ENCODE assay signal across 11 cellular contexts in the genomic region with DNA sequence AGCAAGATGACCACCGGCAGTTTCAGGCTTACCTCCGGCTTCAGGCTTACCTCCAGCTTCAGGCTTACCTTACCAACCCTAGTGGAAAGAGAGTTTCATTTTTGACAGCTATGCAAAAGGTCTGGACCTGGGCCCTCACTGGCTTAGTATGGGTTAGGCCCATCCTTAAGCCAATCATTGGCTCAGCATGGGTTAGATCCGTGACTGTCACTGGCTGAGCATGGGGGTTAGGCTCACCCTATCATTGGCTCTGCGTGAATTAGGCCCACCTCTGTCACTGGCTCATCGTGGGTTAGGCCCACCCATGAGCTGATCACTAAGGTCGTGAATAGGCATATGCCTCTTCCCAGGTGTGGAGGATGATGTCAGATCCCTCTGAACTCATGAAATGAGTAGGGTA. TPM values are rescaled to one million over a fixed set of nuclear protein-coding genes. Genes with fewer than 3 reads are reported as not detected.
DNase-seq lines count a peak whose midpoint lies in the region; ATAC-seq and TF ChIP-seq lines count a peak whose summit lies in the region.
"Had no signal": no experiment of that assay in that cellular context is flagged by ENCODE, and none has a peak within 500 bp of the region (broad histone marks: within the 10 kb centered on the region; RNA-seq: fewer than 3 reads in every experiment).

No MANE protein-coding gene starts in this region.

- H3K4me1 ChIP-seq in CD4-positive, CD25-positive, alpha-beta regulatory T cell (ENCODE audit: control insufficient read depth, insufficient read depth, low read length, poor library complexity, severe bottlenecking): peaks cover 29% of the 10 kb centered on the region
- H3K4me1 ChIP-seq in DOHH2 (ENCODE audit: control insufficient read depth, low read length): peaks cover 32% of the 10 kb centered on the region

- H3K4me1 Mint-ChIP-seq in CD4-positive, CD25-positive, alpha-beta regulatory T cell: peaks cover 18 to 84% (median 52%) of the 10 kb centered on the region in 4 donors
- H3K4me1 Mint-ChIP-seq in activated T-helper 17 cell treated with anti-CD3 and anti-CD28 coated beads, Interleukin-2, amount 50 U/mL, for 72 hours: peaks cover 24% of the 10 kb centered on the region
- H3K4me1 Mint-ChIP-seq in natural killer cell: peaks cover 40 to 51% of the 10 kb centered on the region in 2 donors

- peaks cover 20% of the 10 kb centered on the region for H3K36me3 Mint-ChIP-seq in CD4-positive, CD25-positive, alpha-beta regulatory T cell
- peaks cover 73% of the 10 kb centered on the region for H3K36me3 Mint-ChIP-seq in activated T-helper 17 cell treated with anti-CD3 and anti-CD28 coated beads, Interleukin-2, amount 50 U/mL, for 72 hours (ENCODE audit: low read depth)
- H3K36me3 Mint-ChIP-seq in natural killer cell: no peaks in the 10 kb centered on the region

- TF ChIP-seq CTCF in DOHH2 (IDR thresholded peaks at IDR 0.05; ENCODE audit: low read depth, low read length, poor library complexity, severe bottlenecking) (no peak), natural killer cell (IDR thresholded peaks at IDR 0.05) (no peak)

- peak overlapping the region in 3 of 4 donors; percentile 28 to 73 (median 53) for H3K4me3 Mint-ChIP-seq in CD4-positive, CD25-positive, alpha-beta regulatory T cell
- H3K4me3 Mint-ChIP-seq in activated T-helper 17 cell treated with anti-CD3 and anti-CD28 coated beads, Interleukin-2, amount 50 U/mL, for 72 hours: no peak overlapping the region
- H3K4me3 Mint-ChIP-seq in natural killer cell: no peak overlapping the region

- peak overlapping the region; percentile 51 for H3K27ac ChIP-seq in CD4-positive, CD25-positive, alpha-beta regulatory T cell (ENCODE audit: insufficient read depth, low read length, poor library complexity, severe bottlenecking)
- H3K27ac ChIP-seq in DOHH2 (ENCODE audit: low read depth, low read length): peak overlapping the region; percentile 71; the same call in 1 of the 2 replicates
- H3K27ac ChIP-seq: KMS-11, uterus had no signal

- H3K27me3 ChIP-seq in CD4-positive, CD25-positive, alpha-beta regulatory T cell (ENCODE audit: control insufficient read depth, insufficient read depth, low read length): no peaks in the 10 kb centered on the region
- H3K27me3 ChIP-seq in DOHH2 (ENCODE audit: control insufficient read depth, low read length): no peaks in the 10 kb centered on the region
- H3K27me3 ChIP-seq: uterus had no signal

- peaks cover 20% of the 10 kb centered on the region for H3K36me3 ChIP-seq in CD4-positive, CD25-positive, alpha-beta regulatory T cell (ENCODE audit: control insufficient read depth, insufficient read depth, low read length)
- peaks cover 44% of the 10 kb centered on the region for H3K36me3 ChIP-seq in DOHH2 (ENCODE audit: control insufficient read depth, low read length)
- H3K36me3 ChIP-seq: uterus had no signal

- H4K20me1 ChIP-seq in DOHH2 (ENCODE audit: control insufficient read depth, insufficient read depth, low read depth, low read length): 0 out of 2 replicates have a peak, but pooled peaks cover 22% of the 10 kb centered on the region

- no peaks in the 10 kb centered on the region for H3K9me2 ChIP-seq in DOHH2 (replicated peaks; ENCODE audit: control insufficient read depth, low read length)

- H3K27me3 Mint-ChIP-seq in CD4-positive, CD25-positive, alpha-beta regulatory T cell: no peaks in the 10 kb centered on the region
- no peaks in the 10 kb centered on the region for H3K27me3 Mint-ChIP-seq in activated T-helper 17 cell treated with anti-CD3 and anti-CD28 coated beads, Interleukin-2, amount 50 U/mL, for 72 hours
- no peaks in the 10 kb centered on the region for H3K27me3 Mint-ChIP-seq in natural killer cell (ENCODE audit: low read depth in 2 of 2)

- H3K9me3 ChIP-seq in CD4-positive, CD25-positive, alpha-beta regulatory T cell (ENCODE audit: control insufficient read depth in 2 of 2, low read length in 2 of 2): no peaks in the 10 kb centered on the region
- H3K9me3 ChIP-seq in DOHH2 (ENCODE audit: control insufficient read depth, insufficient read depth, low read length): no peaks in the 10 kb centered on the region
- H3K9me3 ChIP-seq: uterus had no signal

- peak overlapping the region; percentile 51 for H3K4me3 ChIP-seq in CD4-positive, CD25-positive, alpha-beta regulatory T cell (ENCODE audit: low read depth, low read length)
- peak overlapping the region; percentile 8; the same call in 1 of the 2 replicates for H3K4me3 ChIP-seq in DOHH2 (ENCODE audit: low read length)
- H3K4me3 ChIP-seq: uterus had no signal

- peaks cover 7% of the 10 kb centered on the region for H3F3A ChIP-seq in DOHH2 (ENCODE audit: control insufficient read depth, insufficient read depth)

- intact Hi-C loops in natural killer cell (cut with micrococcal nuclease): loop anchor here (2.0 kb wide), 1 partner anchor 15 kb away; a partner anchor contains a TSS

- peaks cover 0 to 2% (median 0%) of the 10 kb centered on the region in 7 donors for H3K9me3 Mint-ChIP-seq in CD4-positive, CD25-positive, alpha-beta regulatory T cell
- H3K9me3 Mint-ChIP-seq in activated T-helper 17 cell treated with anti-CD3 and anti-CD28 coated beads, Interleukin-2, amount 50 U/mL, for 72 hours: no peaks in the 10 kb centered on the region
- no peaks in the 10 kb centered on the region for H3K9me3 Mint-ChIP-seq in natural killer cell

- H3K27ac Mint-ChIP-seq in CD4-positive, CD25-positive, alpha-beta regulatory T cell: peak overlapping the region; percentile 78 to 95 (median 95)
- peak overlapping the region; percentile 74 for H3K27ac Mint-ChIP-seq in activated T-helper 17 cell treated with anti-CD3 and anti-CD28 coated beads, Interleukin-2, amount 50 U/mL, for 72 hours
- H3K27ac Mint-ChIP-seq in natural killer cell: peak overlapping the region; percentile 78 to 89

- peak overlapping the region; percentile 74 for H3K4me2 ChIP-seq in DOHH2 (ENCODE audit: low read length)
- H3K4me2 ChIP-seq: KMS-11 had no signal

- DNase-seq in CD4-positive, CD25-positive, alpha-beta regulatory T cell: no peak
- DNase-seq in natural killer cell: no peak
- DNase-seq in NCI-H226: no peak
- DNase-seq in NK-92 treated with Interleukin-12 subunit alpha and Interleukin-12 subunit beta, amount 100 ng/mL, for 24 hours (lab: John Stamatoyannopoulos, UW): no peak
- DNase-seq: NCI-H1436; stimulated activated naive CD4-positive, alpha-beta T cell had no signal

- peaks cover 91% of the 10 kb centered on the region for H3K79me2 ChIP-seq in DOHH2 (ENCODE audit: control insufficient read depth, low read length)

- no peak for ATAC-seq in CD4-positive, CD25-positive, alpha-beta regulatory T cell (ENCODE audit: low read depth in 2 of 2)
- ATAC-seq in activated T-helper 17 cell treated with anti-CD3 and anti-CD28 coated beads, Interleukin-2, amount 50 U/mL, for 72 hours (replicated peaks): no peak
- ATAC-seq in natural killer cell (no peak), GM21723 (IDR thresholded peaks at IDR 0.05; ENCODE audit: unreplicated experiment) (no peak)

RNA-seq across cellular contexts. Expression of a gene that starts 8.1 kb away (rescaled TPM):
- total RNA-seq in CD4-positive, CD25-positive, alpha-beta regulatory T cell: 146 TPM
- 10 to 100 TPM; 32.5 to 44.6 (median 42.5) TPM for polyA plus RNA-seq in CD4-positive, CD25-positive, alpha-beta regulatory T cell
- total RNA-seq in activated T-helper 17 cell treated with anti-CD3 and anti-CD28 coated beads, Interleukin-2, amount 50 U/mL, for 72 hours: 100 to 1,000 TPM; 112 to 117 TPM
- 100 to 1,000 TPM; 104 to 118 (median 114) TPM for total RNA-seq in natural killer cell

RNA-seq across cellular contexts. Expression of a gene that starts 15.2 kb away (rescaled TPM):
- 208 TPM for total RNA-seq in CD4-positive, CD25-positive, alpha-beta regulatory T cell
- polyA plus RNA-seq in CD4-positive, CD25-positive, alpha-beta regulatory T cell: 10 to 100 TPM; 13.7 to 21.6 (median 17.0) TPM
- total RNA-seq in activated T-helper 17 cell treated with anti-CD3 and anti-CD28 coated beads, Interleukin-2, amount 50 U/mL, for 72 hours: 100 to 1,000 TPM in 1 of 2 donors, 10 to 100 TPM in 1; 85.0 to 120 TPM
- total RNA-seq in natural killer cell: 100 to 1,000 TPM; 127 to 149 (median 140) TPM

Comparison
In these comparisons a context has a peak if more than half of its experiments do, and no peak if none do; other contexts are left out.
1. H3K4me3 Mint-ChIP-seq: peak in CD4-positive, CD25-positive, alpha-beta regulatory T cell (3 of 4); none in activated T-helper 17 cell treated with anti-CD3 and anti-CD28 coated beads, Interleukin-2, amount 50 U/mL, for 72 hours (single experiment) and natural killer cell (single experiment).
2. Peak in every context shown above with its lines, with median percentiles within 50 percentile points of each other: H3K27ac Mint-ChIP-seq.